Comparison of ENCODE assay signal across 9 cellular contexts in genomic region chr3:24340161-24340560, GRCh38.
"Had no signal": no experiment of that assay in that cellular context is flagged by ENCODE, and none has a peak within 500 bp of the region (broad histone marks: within the 10 kb centered on the region; RNA-seq: fewer than 3 reads in every experiment).

No MANE protein-coding gene starts in this region.

- FAIRE-seq: H1, H54, HTR-8/SVneo had no signal

- DNase-seq: H9, HCEC 1CT, HFFc6, KG1 had no signal

- H3K27me3 Mint-ChIP-seq: IgD-negative memory B cell had no signal

- H3K27ac Mint-ChIP-seq: HFFc6, IgD-negative memory B cell had no signal

- H3K9me3 Mint-ChIP-seq: GM23338, H9, HFFc6 had no signal

- H3K4me3 ChIP-seq: GM23338 had no signal

- ATAC-seq: GM23338 had no signal

- H2AFZ ChIP-seq: GM23338 had no signal

- H3K4me2 ChIP-seq: GM23338 had no signal

- H3K36me3 Mint-ChIP-seq: IgD-negative memory B cell had no signal

- H3K4me3 Mint-ChIP-seq: GM23338, H9, HFFc6, IgD-negative memory B cell had no signal
